In genomic region chr5:154209591-154210081, GRCh38 we compare ENCODE assay signal across 1 cellular context.
TF ChIP-seq lines count a peak whose summit lies in the region.

No MANE protein-coding gene starts in this region.

TF ChIP-seq in HepG2, 621 proteins besides CTCF, POLR2A, EP300 and RAD21 (continues in another document):
- TF ChIP-seq RFX5 (IDR thresholded peaks at IDR 0.05; ENCODE audit: low read depth, low read length): no peak
- no peak for TF ChIP-seq NCOA1 (CRISPR knock-in tag; IDR thresholded peaks at IDR 0.05)
- TF ChIP-seq KLF11 (CRISPR knock-in tag; IDR thresholded peaks at IDR 0.05): no peak
- TF ChIP-seq MBNL3 (CRISPR knock-in tag; conservative IDR thresholded peaks at IDR 0.05): no peak
- peak; percentile 25; the same call in 1 of the 2 replicates for TF ChIP-seq NR2F6 (IDR thresholded peaks at IDR 0.05)
- TF ChIP-seq NR2F6 (CRISPR knock-in tag; IDR thresholded peaks at IDR 0.05): no peak
- TF ChIP-seq ZNF616 (CRISPR knock-in tag; IDR thresholded peaks at IDR 0.05; ENCODE audit: low read depth): no peak
- TF ChIP-seq ZKSCAN1 (IDR thresholded peaks at IDR 0.05; ENCODE audit: low read length): no peak
- peak; percentile 27 for TF ChIP-seq THRA (CRISPR knock-in tag; IDR thresholded peaks at IDR 0.05; ENCODE audit: borderline replicate concordance)
- TF ChIP-seq ZNF776 (CRISPR knock-in tag; IDR thresholded peaks at IDR 0.05): no peak
- no peak for TF ChIP-seq CEBPB (IDR thresholded peaks at IDR 0.05; ENCODE audit: borderline replicate concordance, low read depth, low read length)
- no peak for TF ChIP-seq NFE2L1 (CRISPR knock-in tag; IDR thresholded peaks at IDR 0.05; ENCODE audit: borderline replicate concordance)
- TF ChIP-seq EHMT2 (IDR thresholded peaks at IDR 0.05; ENCODE audit: borderline replicate concordance, low read depth, low read length): 0 out of 2 replicates have a peak, but pooled peaks have one; percentile 31
- TF ChIP-seq NR2F2 (IDR thresholded peaks at IDR 0.05; ENCODE audit: borderline replicate concordance, low read depth): no peak
- TF ChIP-seq KDM6A (CRISPR knock-in tag; IDR thresholded peaks at IDR 0.05; ENCODE audit: low read depth): no peak
- TF ChIP-seq AHDC1 (CRISPR knock-in tag; IDR thresholded peaks at IDR 0.05; ENCODE audit: borderline replicate concordance): no peak
- TF ChIP-seq ZMYM4 (CRISPR knock-in tag; IDR thresholded peaks at IDR 0.05): peak; percentile 40; the same call in 1 of the 2 replicates
- no peak for TF ChIP-seq ZNF207 (IDR thresholded peaks at IDR 0.05; ENCODE audit: borderline replicate concordance)
- TF ChIP-seq PBX3 (CRISPR knock-in tag; IDR thresholded peaks at IDR 0.05; ENCODE audit: borderline replicate concordance): no peak
- no peak for TF ChIP-seq ESRRA (CRISPR knock-in tag; IDR thresholded peaks at IDR 0.05; ENCODE audit: low read depth)
- no peak for TF ChIP-seq ZNF251 (CRISPR knock-in tag; IDR thresholded peaks at IDR 0.05)
- no peak for TF ChIP-seq WIZ (CRISPR knock-in tag; IDR thresholded peaks at IDR 0.05)
- TF ChIP-seq DRAP1 (CRISPR knock-in tag; IDR thresholded peaks at IDR 0.05): no peak
- TF ChIP-seq EED (CRISPR knock-in tag; IDR thresholded peaks at IDR 0.05): no peak
- TF ChIP-seq SNAI1 (CRISPR knock-in tag; IDR thresholded peaks at IDR 0.05; ENCODE audit: borderline replicate concordance): no peak
- TF ChIP-seq THYN1 (CRISPR knock-in tag; IDR thresholded peaks at IDR 0.05; ENCODE audit: borderline replicate concordance, low read depth): no peak
- no peak for TF ChIP-seq BATF2 (CRISPR knock-in tag; IDR thresholded peaks at IDR 0.05)
- no peak for TF ChIP-seq ZKSCAN8 (CRISPR knock-in tag; IDR thresholded peaks at IDR 0.05; ENCODE audit: borderline replicate concordance)
- TF ChIP-seq CENPBD1 (CRISPR knock-in tag; IDR thresholded peaks at IDR 0.05; ENCODE audit: borderline replicate concordance, low read depth): no peak
- TF ChIP-seq ZNF343 (CRISPR knock-in tag; IDR thresholded peaks at IDR 0.05): no peak
- no peak for TF ChIP-seq THAP8 (CRISPR knock-in tag; IDR thresholded peaks at IDR 0.05; ENCODE audit: borderline replicate concordance)
- 0 out of 4 replicates have a peak, but pooled peaks of 1 of the 2 experiments have one; percentile 20 for TF ChIP-seq NR2F1 (CRISPR knock-in tag; IDR thresholded peaks at IDR 0.05)
- TF ChIP-seq NFE2 (CRISPR knock-in tag; IDR thresholded peaks at IDR 0.05): no peak
- peak; percentile 100 for TF ChIP-seq ZNF264 (CRISPR knock-in tag; IDR thresholded peaks at IDR 0.05)
- TF ChIP-seq LCORL (IDR thresholded peaks at IDR 0.05): no peak
- no peak for TF ChIP-seq LCORL (CRISPR knock-in tag; IDR thresholded peaks at IDR 0.05)
- TF ChIP-seq ZNF510 (CRISPR knock-in tag; IDR thresholded peaks at IDR 0.05; ENCODE audit: low read depth): no peak
- TF ChIP-seq ZNF142 (CRISPR knock-in tag; IDR thresholded peaks at IDR 0.05): no peak
